ENCODE assay signal across 20 cellular contexts in the genomic region with DNA sequence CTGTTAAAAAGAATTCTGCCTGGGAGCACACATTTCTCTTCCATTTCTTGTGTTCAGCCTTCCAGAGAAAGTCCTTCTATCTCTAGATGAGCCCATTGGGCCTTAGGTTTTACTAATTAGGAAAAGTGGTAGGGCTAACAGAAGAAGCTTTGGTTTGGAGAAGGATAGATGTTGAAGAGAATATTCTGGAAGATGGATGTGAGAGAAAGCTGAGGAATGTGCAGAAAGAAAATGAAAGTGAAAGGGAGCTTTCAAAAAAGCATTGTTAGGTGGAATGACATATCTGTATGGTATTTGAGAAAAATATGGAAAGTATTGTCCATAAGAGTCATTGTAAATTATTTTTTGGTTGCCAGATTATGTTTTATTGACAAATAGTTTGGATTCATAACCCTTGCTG.
A peak's percentile ranks its signal among the peaks of the same experiment; 100 is the strongest.
DNase-seq lines count a peak whose midpoint lies in the region; ATAC-seq, FAIRE-seq and TF ChIP-seq lines count a peak whose summit lies in the region.
"Had no signal": no experiment of that assay in that cellular context is flagged by ENCODE, and none has a peak within 500 bp of the region (broad histone marks: within the 10 kb centered on the region; RNA-seq: fewer than 3 reads in every experiment).

No MANE protein-coding gene starts in this region.

- H3K27me3 ChIP-seq in KMS-11 (ENCODE audit: insufficient read depth, low read depth) = no peaks in the 10 kb centered on the region
- H3K27me3 ChIP-seq: cardiac muscle cell, pancreas, suprapubic skin had no signal

- no peak overlapping the region for H3K9ac ChIP-seq in KMS-11

- in situ Hi-C loops in astrocyte of the spinal cord (cut with HindIII; ENCODE audit: low sequenced_read_pairs) = no loop called here

- DNase-seq in Daoy (ENCODE audit: low read depth) (peak; percentile 12), astrocyte of the spinal cord (ENCODE audit: low read depth, low spot score) (peak; percentile 43), kidney tubule cell (ENCODE audit: low spot score) (peak; percentile 58), GM12892 (ENCODE audit: insufficient read length) (no peak), NCI-H1930 (lab: John Stamatoyannopoulos, UW) (no peak)
- DNase-seq in activated CD8-positive, alpha-beta T cell treated with anti-CD3 and anti-CD28 coated beads for 36 hours = no peak
- DNase-seq: activated CD4-positive, alpha-beta T cell treated with anti-CD3 and anti-CD28 coated beads, Interleukin-2, amount 10 ng/mL, durations not matched to agents 24 days and 14 days; activated naive CD4-positive, alpha-beta T cell treated with anti-CD3 and anti-CD28 coated beads, Interleukin-2, amount 50 U/mL, for 16 hours; activated T-cell treated with anti-CD3 and anti-CD28 coated beads for 4 hours; NCI-H146; NCI-H446 treated with DMSO at 0.1 percent for 48 hours; pancreas; stimulated activated CD4-positive, alpha-beta T cell treated with anti-CD3 and anti-CD28 coated beads, Interleukin-4, amount 100 ng/mL, for 4 hours had no signal

- no peak overlapping the region for H3K4me3 ChIP-seq in KMS-11 (IDR thresholded peaks at IDR 0.05; ENCODE audit: insufficient read depth, low read depth, low read length)
- H3K4me3 ChIP-seq in astrocyte of the spinal cord (ENCODE audit: low read depth, low read length) = no peak overlapping the region
- H3K4me3 ChIP-seq: cardiac muscle cell, pancreas, SK-N-MC, suprapubic skin had no signal

- FAIRE-seq in GM12892 (lab: Jason Lieb, UNC) = no peak
- FAIRE-seq: D721Med, pancreas had no signal

- no peaks in the 10 kb centered on the region for H3K4me1 Mint-ChIP-seq in activated CD8-positive, alpha-beta T cell treated with anti-CD3 and anti-CD28 coated beads for 36 hours (ENCODE audit: low read depth)
- H3K4me1 Mint-ChIP-seq: activated CD4-positive, alpha-beta T cell treated with anti-CD3 and anti-CD28 coated beads, Interleukin-2, amount 10 ng/mL, durations not matched to agents 24 days and 14 days; B cell had no signal

- no peaks in the 10 kb centered on the region for H3K79me2 ChIP-seq in KMS-11 (ENCODE audit: insufficient read depth, low read depth)

- TF ChIP-seq CTCF in KMS-11 (conservative IDR thresholded peaks at IDR 0.05; ENCODE audit: low read depth, low read length) = no peak
- no peak for TF ChIP-seq CTCF in astrocyte of the spinal cord (IDR thresholded peaks at IDR 0.05; ENCODE audit: low read depth, low read length)
- TF ChIP-seq CTCF in activated CD8-positive, alpha-beta T cell treated with anti-CD3 and anti-CD28 coated beads for 36 hours (IDR thresholded peaks at IDR 0.05) = no peak

- intact Hi-C loops in activated CD8-positive, alpha-beta T cell treated with anti-CD3 and anti-CD28 coated beads for 36 hours (cut with micrococcal nuclease) = no loop called here

- CTCF ChIA-PET in activated CD8-positive, alpha-beta T cell treated with anti-CD3 and anti-CD28 coated beads for 36 hours (lab: Charles Lee) = no interaction called here

- H3K27me3 Mint-ChIP-seq in activated CD8-positive, alpha-beta T cell treated with anti-CD3 and anti-CD28 coated beads for 36 hours = no peaks in the 10 kb centered on the region
- H3K27me3 Mint-ChIP-seq: activated CD4-positive, alpha-beta T cell treated with anti-CD3 and anti-CD28 coated beads, Interleukin-2, amount 10 ng/mL, durations not matched to agents 24 days and 14 days; B cell had no signal

- no peak overlapping the region for H3K27ac ChIP-seq in KMS-11
- H3K27ac ChIP-seq: pancreas, SK-N-MC, suprapubic skin had no signal

- H3K4me2 ChIP-seq in KMS-11 = peak overlapping the region; percentile 9; the same call in 1 of the 2 replicates

- no peaks in the 10 kb centered on the region for H3K36me3 ChIP-seq in KMS-11 (ENCODE audit: insufficient read depth)
- H3K36me3 ChIP-seq: cardiac muscle cell, pancreas, suprapubic skin had no signal

- no peak overlapping the region for H3K27ac Mint-ChIP-seq in activated CD8-positive, alpha-beta T cell treated with anti-CD3 and anti-CD28 coated beads for 36 hours
- H3K27ac Mint-ChIP-seq: activated CD4-positive, alpha-beta T cell treated with anti-CD3 and anti-CD28 coated beads, Interleukin-2, amount 10 ng/mL, durations not matched to agents 24 days and 14 days; B cell had no signal

- H2AFZ ChIP-seq in KMS-11 (ENCODE audit: low read depth) = no peak overlapping the region

- H3K9me3 Mint-ChIP-seq in activated CD8-positive, alpha-beta T cell treated with anti-CD3 and anti-CD28 coated beads for 36 hours = peaks cover 2% of the 10 kb centered on the region

- TF ChIP-seq POLR2A in GM12892 (IDR thresholded peaks at IDR 0.05; ENCODE audit: low read depth, low read length) = no peak

- no peaks in the 10 kb centered on the region for H3K36me3 Mint-ChIP-seq in activated CD8-positive, alpha-beta T cell treated with anti-CD3 and anti-CD28 coated beads for 36 hours (ENCODE audit: low read depth)

- POLR2A ChIA-PET in activated CD8-positive, alpha-beta T cell treated with anti-CD3 and anti-CD28 coated beads for 36 hours (lab: Charles Lee) = no interaction called here

- ATAC-seq in activated CD8-positive, alpha-beta T cell treated with anti-CD3 and anti-CD28 coated beads for 36 hours = no peak
- ATAC-seq in HG03457 (IDR thresholded peaks at IDR 0.05; ENCODE audit: unreplicated experiment) = no peak
- ATAC-seq: pancreas had no signal

- no peaks in the 10 kb centered on the region for H4K20me1 ChIP-seq in KMS-11 (ENCODE audit: insufficient read depth)

- H3K4me1 ChIP-seq in KMS-11 (ENCODE audit: low read depth, poor library complexity, severe bottlenecking) = no peaks in the 10 kb centered on the region
- H3K4me1 ChIP-seq: pancreas, suprapubic skin had no signal

- no peak overlapping the region for H3K4me3 Mint-ChIP-seq in activated CD8-positive, alpha-beta T cell treated with anti-CD3 and anti-CD28 coated beads for 36 hours
- H3K4me3 Mint-ChIP-seq: activated CD4-positive, alpha-beta T cell treated with anti-CD3 and anti-CD28 coated beads, Interleukin-2, amount 10 ng/mL, durations not matched to agents 24 days and 14 days; B cell had no signal

Comparison
In these comparisons a context has a peak if more than half of its experiments do, and no peak if none do; other contexts are left out.
1. DNase-seq: peak in Daoy (single experiment), astrocyte of the spinal cord (single experiment) and kidney tubule cell (single experiment); none in GM12892 (single experiment), activated CD8-positive, alpha-beta T cell treated with anti-CD3 and anti-CD28 coated beads for 36 hours (single experiment) and NCI-H1930 (0 of 2).